In the genomic region with DNA sequence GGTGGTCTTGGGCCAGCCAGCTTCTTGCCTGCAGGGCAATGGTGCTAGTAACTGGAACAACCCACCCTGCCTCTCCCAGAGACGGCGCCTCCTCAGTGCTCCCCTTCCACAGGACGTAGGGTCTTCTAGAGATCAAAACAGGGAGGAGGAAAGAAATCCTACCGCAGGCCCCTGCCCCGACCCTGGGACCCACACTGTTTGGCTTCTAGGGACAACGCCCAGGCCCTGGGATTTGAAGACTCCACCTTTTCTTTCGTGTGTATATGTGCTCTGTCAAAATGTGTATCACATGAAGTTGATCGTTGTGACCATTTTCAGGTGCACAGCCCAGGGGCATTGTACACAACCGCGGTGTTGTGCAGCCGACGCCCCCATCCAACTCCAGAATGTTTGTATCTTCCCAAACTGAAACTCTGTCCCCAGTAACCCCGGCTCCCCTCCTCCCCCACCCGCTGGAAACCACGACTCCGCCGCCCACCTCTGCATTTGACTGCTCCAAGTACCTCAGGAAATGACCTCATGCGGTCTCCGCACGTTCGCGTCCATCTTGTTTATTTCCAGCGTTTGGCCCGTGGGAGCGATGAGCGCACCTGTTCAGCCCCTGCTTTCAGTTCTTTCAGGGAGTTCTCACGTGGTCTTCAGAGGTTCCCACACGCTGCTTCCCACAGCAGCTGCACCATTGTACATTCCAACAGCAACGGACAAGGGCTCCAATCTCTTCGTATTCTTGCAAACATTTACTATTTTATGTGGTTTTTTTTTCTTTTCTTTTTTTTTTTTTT, we compare ENCODE assay signal across 8 cellular contexts. TPM values are rescaled to one million over a fixed set of nuclear protein-coding genes. Genes with fewer than 3 reads are reported as not detected.
DNase-seq lines count a peak whose midpoint lies in the region; FAIRE-seq and TF ChIP-seq lines count a peak whose summit lies in the region.

No MANE protein-coding gene starts in this region.

- H3K27me3 ChIP-seq in HUES6 (ENCODE audit: control insufficient read depth, insufficient read depth, low read length) (peaks cover 98% of the 10 kb centered on the region), H1 (replicated peaks in 1 of 4; ENCODE audit: control insufficient read depth in 3 of 4, extremely low read depth in 1 of 4, insufficient read depth in 3 of 4, low read length in 3 of 4) (peaks cover 42 to 65% (median 52%) of the 10 kb centered on the region in 4 experiments)

- intact Hi-C loops in cardiac septum (cut with DNase I): loop anchor here (1.0 to 5.0 kb wide), 3 partner anchors 37 to 137 kb away; no protein-coding TSS in a partner anchor

- H4K91ac ChIP-seq in H1 (replicated peaks; ENCODE audit: insufficient read length, low read length): no peak overlapping the region

- H3K36me3 ChIP-seq in HUES6 (ENCODE audit: control insufficient read depth, insufficient read depth, low read length): no peaks in the 10 kb centered on the region
- H3K36me3 ChIP-seq in H1 (ENCODE audit: control insufficient read depth in 2 of 4, insufficient read depth in 4 of 4, low read length in 3 of 4): peaks cover 0 to 12% (median 0%) of the 10 kb centered on the region in 4 experiments; a peak in 1 of 8 replicates

- CTCF ChIA-PET in H1 (lab: Charles Lee; ENCODE audit: partially characterized antibody): interaction anchor here (0.7 to 4.0 kb wide), 14 partner anchors 9 to 187 kb away, joined by 3 to 53 read pairs (median 5); a partner anchor contains a TSS

- H2BK120ac ChIP-seq in H1 (replicated peaks; ENCODE audit: low read depth, low read length): no peak overlapping the region

- H4K20me1 ChIP-seq in H1 (replicated peaks in 1 of 2; ENCODE audit: control insufficient read depth in 1 of 2, insufficient read depth in 2 of 2, low read length in 2 of 2): peaks cover 4 to 6% of the 10 kb centered on the region in 2 experiments

- POLR2A ChIA-PET in H1 (lab: Charles Lee; ENCODE audit: partially characterized antibody): interaction anchor here (1.0 to 1.8 kb wide), 4 partner anchors 32 to 149 kb away, joined by 3 to 5 read pairs (median 4); a partner anchor contains a TSS

- DNase-seq in Caki2 (ENCODE audit: low read depth) (peak; percentile 69), GM20000 (ENCODE audit: low spot score) (peak; percentile 91), H1 (ENCODE audit: low read depth in 1 of 2, low spot score in 2 of 2) (no peak), NCI-H2171 treated with DMSO at 0.1 percent for 48 hours (lab: John Stamatoyannopoulos, UW) (no peak), cardiac septum (ENCODE audit: low spot score) (no peak)
- peak; percentile 45 to 57 for DNase-seq in activated CD4-positive, alpha-beta T cell treated with anti-CD3 and anti-CD28 coated beads for 24 hours (ENCODE audit: low read depth in 2 of 2)
- DNase-seq in stimulated activated CD8-positive, alpha-beta memory T cell treated with anti-CD3 and anti-CD28 coated beads, Interleukin-15, amount 100 ng/mL, for 48 hours (ENCODE audit: low read depth in 2 of 2): peak; percentile 60 to 61

- no peak for TF ChIP-seq EP300 in H1 (IDR thresholded peaks at IDR 0.05; ENCODE audit: borderline replicate concordance in 1 of 2, low read depth in 2 of 2, low read length in 2 of 2)

- no peaks in the 10 kb centered on the region for H3K79me1 ChIP-seq in H1 (ENCODE audit: low read depth, low read length)

- H2BK12ac ChIP-seq in H1 (ENCODE audit: low read depth, low read length): peak overlapping the region; percentile 87; the same call in 1 of the 2 replicates

- 82% methylated on average over 28 of the region's 30 CpGs; no CpG with 5 or more reads in 1 of the 2 experiments for WGBS in H1 (ENCODE audit: extremely low coverage in 1 of 2, insufficient coverage in 1 of 2, insufficient read length in 1 of 2, insufficient replicate concordance in 2 of 2, low coverage in 1 of 2, low lambda C conversion rate in 2 of 2, missing lambda C conversion rate in 1 of 2), 2 experiments

- no peak overlapping the region for H4K5ac ChIP-seq in H1 (ENCODE audit: insufficient read length, low read depth, low read length)

- H3K18ac ChIP-seq in H1 (ENCODE audit: extremely low read depth, low read length): no peak overlapping the region

- H2BK5ac ChIP-seq in H1 (ENCODE audit: low read depth, low read length): no peak overlapping the region

- no peak for TF ChIP-seq RAD21 in H1 (IDR thresholded peaks at IDR 0.05 in 1 of 2, conservative IDR thresholded peaks at IDR 0.05 in 1 of 2; ENCODE audit: low read depth in 2 of 2, low read length in 2 of 2)

- no peak overlapping the region for H3K14ac ChIP-seq in H1 (ENCODE audit: insufficient read length)

- no peak overlapping the region for H2AFZ ChIP-seq in H1 (ENCODE audit: low read length)

- no peak overlapping the region for H3K4me2 ChIP-seq in H1 (ENCODE audit: insufficient read depth in 1 of 2, low read depth in 2 of 2, low read length in 2 of 2)

- no peak overlapping the region for H3K56ac ChIP-seq in H1 (replicated peaks; ENCODE audit: insufficient read length, low read depth, low read length)

- peaks cover 1% of the 10 kb centered on the region; the same call in 1 of the 2 replicates for H3K23me2 ChIP-seq in H1 (ENCODE audit: low read depth, low read length)

- H4K8ac ChIP-seq in H1 (ENCODE audit: extremely low read depth, insufficient read depth, low read length): peak overlapping the region; percentile 80; the same call in 1 of the 2 replicates

- no peak for FAIRE-seq in H1 (lab: Jason Lieb, UNC)

- H3K27ac ChIP-seq in HUES6 (ENCODE audit: low read depth, low read length) (no peak overlapping the region), H1 (ENCODE audit: low read depth, low read length) (no peak overlapping the region)

- H3K4me1 ChIP-seq in HUES6 (ENCODE audit: control insufficient read depth, insufficient read depth, low read length): peaks cover 32% of the 10 kb centered on the region
- H3K4me1 ChIP-seq in H1 (replicated peaks in 1 of 4; ENCODE audit: control insufficient read depth in 3 of 4, insufficient read depth in 4 of 4, low read length in 3 of 4): peaks cover 0 to 30% (median 19%) of the 10 kb centered on the region in 4 experiments; a peak in 6 of 7 replicates

- H3K9ac ChIP-seq in HUES6 (ENCODE audit: low read length) (no peak overlapping the region), H1 (replicated peaks in 1 of 4; ENCODE audit: extremely low read depth in 1 of 4, low read depth in 3 of 4, low read length in 3 of 4) (no peak overlapping the region)

- in situ Hi-C loops in Caki2 (cut with HindIII; ENCODE audit: low pct_unique_long_range_greater_than_20kb, low sequenced_read_pairs): loop anchor here (25.0 kb wide), 1 partner anchor 148 kb away; a partner anchor contains a TSS

- H2BK20ac ChIP-seq in H1 (ENCODE audit: low read length): no peak overlapping the region

- no peak overlapping the region for H3K23ac ChIP-seq in H1 (ENCODE audit: insufficient read length)

- TF ChIP-seq CTCF in GM20000 (IDR thresholded peaks at IDR 0.05; ENCODE audit: extremely low read depth, missing control alignments): no peak
- TF ChIP-seq CTCF in H1 (IDR thresholded peaks at IDR 0.05; ENCODE audit: control extremely low read depth in 1 of 3, insufficient read depth in 1 of 3, low read depth in 1 of 3, low read length in 3 of 3): no peak

- H3K79me2 ChIP-seq in H1 (ENCODE audit: control insufficient read depth in 1 of 2, insufficient read depth in 2 of 2, low read length in 2 of 2): no peaks in the 10 kb centered on the region

- H3K4me3 ChIP-seq in HUES6 (ENCODE audit: low read depth, low read length): peak overlapping the region; percentile 48
- no peak overlapping the region for H3K4me3 ChIP-seq in H1 (ENCODE audit: extremely low read depth in 1 of 4, insufficient read depth in 2 of 4, low read depth in 3 of 4, low read length in 4 of 4)

- H2AK5ac ChIP-seq in H1 (ENCODE audit: low read depth, low read length): no peak overlapping the region

- TF ChIP-seq POLR2A in H1 (IDR thresholded peaks at IDR 0.05; ENCODE audit: control extremely low read depth in 1 of 2, low read depth in 2 of 2, low read length in 2 of 2): no peak

- H2BK15ac ChIP-seq in H1 (ENCODE audit: low read length): peak overlapping the region; percentile 72; the same call in 1 of the 2 replicates

- peaks cover 8% of the 10 kb centered on the region; the same call in 1 of the 2 replicates for H3K9me3 ChIP-seq in HUES6 (ENCODE audit: control insufficient read depth, insufficient read depth, low read depth, low read length)
- H3K9me3 ChIP-seq in H1 (ENCODE audit: insufficient read depth in 2 of 2, low read depth in 1 of 2, low read length in 1 of 2): peaks cover 5 to 8% of the 10 kb centered on the region in 2 experiments

- no peak overlapping the region for H3K4ac ChIP-seq in H1 (replicated peaks; ENCODE audit: insufficient read length, low read depth, low read length)

TF ChIP-seq in H1, 55 proteins besides CTCF, POLR2A, EP300 and RAD21:
- TF ChIP-seq SP4 (IDR thresholded peaks at IDR 0.05; ENCODE audit: low read length) (no peak), BCL11A (IDR thresholded peaks at IDR 0.05; ENCODE audit: low read depth in 2 of 2, low read length in 2 of 2) (no peak), NANOG (IDR thresholded peaks at IDR 0.05; ENCODE audit: insufficient read depth, low read depth, low read length, poor library complexity, severe bottlenecking) (no peak), JUND (IDR thresholded peaks at IDR 0.05; ENCODE audit: low read length) (no peak)

RNA-seq across cellular contexts. Expression of a gene that starts 3.4 kb away (rescaled TPM):
- not detected in 2 replicates for total RNA-seq in Caki2 (2014; rRNA removed; shearing (Covaris generic); ENCODE audit: low replicate concordance)
- 0.38 and 0.47 TPM in 2 replicates for total RNA-seq in H1 (2021; fragmentation: NEBNext Ultra II Directional; extraction: Animal tissue kit (Norgen Biotek cat#: 25700))
- polyA plus RNA-seq in H1 (2011; rRNA removed): 0.36 TPM in 1 of 2 replicates, not detected in the other
- 0.14 TPM for polyA plus RNA-seq in H1 (2011; cell fraction: cytosol; rRNA removed)
- polyA plus RNA-seq in H1 (2011; cell fraction: nucleus; rRNA removed): 0.13 TPM
- polyA plus RNA-seq in H1 (2012, experiment 1 of 2): not detected in 4 replicates
- not detected for polyA plus RNA-seq in H1 (2012, experiment 2 of 2)
- polyA plus RNA-seq in H1 (2013, experiment 1 of 2): 0.04 TPM
- 0.09 TPM for polyA plus RNA-seq in H1 (2013, experiment 2 of 2)
- not detected in 2 replicates for polyA minus RNA-seq in H1 (2011; rRNA and poly(A)+ RNA removed)
- polyA minus RNA-seq in H1 (2011; cell fraction: cytosol; rRNA and poly(A)+ RNA removed): 1.0 TPM
- polyA minus RNA-seq in H1 (2011; cell fraction: nucleus; rRNA and poly(A)+ RNA removed): 0.80 TPM
- not detected for total RNA-seq in cardiac septum

RNA-seq across cellular contexts. Expression of a gene that starts 57.7 kb away (rescaled TPM):
- 4.5 and 5.5 TPM in 2 replicates for total RNA-seq in Caki2 (2014; rRNA removed; shearing (Covaris generic); ENCODE audit: low replicate concordance)
- total RNA-seq in H1 (2021; fragmentation: NEBNext Ultra II Directional; extraction: Animal tissue kit (Norgen Biotek cat#: 25700)): 31.1 and 35.2 TPM in 2 replicates
- 23.5 and 39.6 TPM in 2 replicates for polyA plus RNA-seq in H1 (2011; rRNA removed)
- polyA plus RNA-seq in H1 (2011; cell fraction: cytosol; rRNA removed): 26.0 TPM
- polyA plus RNA-seq in H1 (2011; cell fraction: nucleus; rRNA removed): 178 TPM
- 15.9 to 29.2 TPM (median 25.3 TPM) in 4 replicates for polyA plus RNA-seq in H1 (2012, experiment 1 of 2)
- 17.4 TPM for polyA plus RNA-seq in H1 (2012, experiment 2 of 2)
- 44.3 TPM for polyA plus RNA-seq in H1 (2013, experiment 1 of 2)
- polyA plus RNA-seq in H1 (2013, experiment 2 of 2): 44.7 TPM
- polyA minus RNA-seq in H1 (2011; rRNA and poly(A)+ RNA removed): 6.0 and 6.5 TPM in 2 replicates
- 10.4 TPM for polyA minus RNA-seq in H1 (2011; cell fraction: cytosol; rRNA and poly(A)+ RNA removed)
- polyA minus RNA-seq in H1 (2011; cell fraction: nucleus; rRNA and poly(A)+ RNA removed): 14.7 TPM
- 1.7 TPM for total RNA-seq in cardiac septum

Comparison
In these comparisons a context has a peak if more than half of its experiments do, and no peak if none do; other contexts are left out.
1. DNase-seq: peak in Caki2 (single experiment), GM20000 (single experiment), activated CD4-positive, alpha-beta T cell treated with anti-CD3 and anti-CD28 coated beads for 24 hours (2 of 2) and stimulated activated CD8-positive, alpha-beta memory T cell treated with anti-CD3 and anti-CD28 coated beads, Interleukin-15, amount 100 ng/mL, for 48 hours (2 of 2); none in H1 (0 of 2), NCI-H2171 treated with DMSO at 0.1 percent for 48 hours (single experiment) and cardiac septum (single experiment).